Comparison of ENCODE assay signal across 8 cellular contexts in the genomic region with DNA sequence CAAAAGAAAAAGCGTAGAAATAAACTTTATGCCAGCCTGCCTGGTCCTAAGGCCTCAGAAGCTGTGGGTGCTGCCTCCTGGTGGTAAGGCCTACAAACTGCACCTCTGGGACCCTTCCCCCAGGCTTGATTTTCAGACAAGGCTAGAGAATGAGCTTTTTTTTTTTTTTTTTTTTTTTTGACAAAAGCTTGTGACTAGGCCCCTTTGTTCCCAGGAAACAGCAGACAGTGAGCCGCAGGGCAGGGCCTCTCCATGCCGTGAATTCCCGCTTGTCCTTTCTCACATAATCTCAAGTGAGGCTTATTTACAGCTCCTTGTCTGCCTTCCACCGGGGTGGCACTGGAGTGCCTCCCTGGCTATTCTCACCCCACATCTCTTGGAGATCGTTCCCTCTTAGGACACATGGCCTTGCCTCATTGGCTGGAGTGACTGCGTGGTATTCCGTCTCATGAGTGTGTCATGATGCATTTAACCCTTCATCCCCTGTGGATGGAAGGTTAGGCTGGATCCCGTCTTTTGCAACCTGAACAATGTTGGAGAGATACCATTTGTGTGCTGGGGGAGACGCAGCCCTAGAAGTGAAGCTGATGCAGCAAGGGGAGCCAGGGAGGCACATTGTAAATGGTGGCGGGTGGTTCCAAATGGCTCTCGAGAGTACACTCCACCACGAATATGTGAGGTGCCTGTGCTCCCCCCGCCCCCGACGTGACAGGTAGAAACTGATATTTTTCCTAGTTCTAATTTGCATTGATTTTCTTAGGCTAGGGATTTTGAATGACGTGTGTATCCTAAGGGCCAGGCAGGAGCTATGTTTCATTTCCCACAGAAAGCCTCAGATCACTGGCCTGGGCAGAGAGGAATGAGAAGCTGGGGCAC. TPM values are rescaled to one million over a fixed set of nuclear protein-coding genes. Genes with fewer than 3 reads are reported as not detected.
DNase-seq lines count a peak whose midpoint lies in the region; TF ChIP-seq lines count a peak whose summit lies in the region.

No MANE protein-coding gene starts in this region.

- peaks cover 2% of the 10 kb centered on the region for H3K36me3 ChIP-seq in neutrophil

- no peak overlapping the region for H3K4me3 Mint-ChIP-seq in Calu3 (ENCODE audit: low read depth, unreplicated experiment)

- no TSS peak for BruUV-seq in Calu3 (replicated peaks; lab: Mats Ljungman, UMichigan)

- H3K27ac ChIP-seq in HL-60 (replicated peaks) = no peak overlapping the region
- no peak overlapping the region for H3K27ac ChIP-seq in neutrophil

- peaks cover 27% of the 10 kb centered on the region for H3K27me3 Mint-ChIP-seq in Calu3 (ENCODE audit: unreplicated experiment)

- H3K4me3 ChIP-seq in HL-60 (replicated peaks; ENCODE audit: insufficient read depth, low read length) (no peak overlapping the region), foreskin fibroblast (ENCODE audit: low read depth in 1 of 2, low read length in 2 of 2) (no peak overlapping the region), neutrophil (ENCODE audit: low read depth in 1 of 2, low read length in 1 of 2) (no peak overlapping the region)

- H3K27me3 ChIP-seq in HL-60 (ENCODE audit: insufficient read depth, poor library complexity, severe bottlenecking) (no peaks in the 10 kb centered on the region), neutrophil (no peaks in the 10 kb centered on the region)

- H3K9me3 Mint-ChIP-seq in Calu3 (ENCODE audit: low read depth, unreplicated experiment) = no peaks in the 10 kb centered on the region

- H3K4me1 ChIP-seq in neutrophil (ENCODE audit: control insufficient read depth in 1 of 2, insufficient read depth in 1 of 2, low read depth in 1 of 2, low read length in 1 of 2) = no peaks in the 10 kb centered on the region

- H3K27ac Mint-ChIP-seq in Calu3 (ENCODE audit: unreplicated experiment) = no peak overlapping the region

- DNase-seq in Calu3 (peak; percentile 65), HL-60 (ENCODE audit: low read depth in 1 of 2, low spot score in 1 of 2) (peak; percentile 17 to 54), RPMI7951 (ENCODE audit: low read depth) (peak; percentile 60), foreskin fibroblast (peak; percentile 57 to 85), superior temporal gyrus (ENCODE audit: extremely low spot score) (peak; percentile 97), DMS79 (lab: John Stamatoyannopoulos, UW) (no peak)
- DNase-seq in activated effector memory CD4-positive, alpha-beta T cell treated with Interleukin-2 at 50 U/mL for 16 hours = peak; percentile 38

- peaks cover 5% of the 10 kb centered on the region for H3K36me3 Mint-ChIP-seq in Calu3 (ENCODE audit: insufficient read depth, unreplicated experiment)

- H3K4me1 Mint-ChIP-seq in Calu3 (ENCODE audit: low read depth, unreplicated experiment) = no peaks in the 10 kb centered on the region

- intact Hi-C loops in Calu3 (cut with micrococcal nuclease; ENCODE audit: unreplicated experiment) = loop anchor here (5.0 kb wide), 2 partner anchors 41 to 201 kb away; no protein-coding TSS in a partner anchor

- CTCF ChIA-PET in Calu3 (lab: Charles Lee) = interaction anchor here (0.7 to 1.5 kb wide), 4 partner anchors 49 to 220 kb away, joined by 3 to 9 read pairs (median 4); no protein-coding TSS in a partner anchor

- H3K9me3 ChIP-seq in neutrophil = no peaks in the 10 kb centered on the region

- TF ChIP-seq CTCF in Calu3 (IDR thresholded peaks at IDR 0.05; ENCODE audit: unreplicated experiment) (peak; percentile 45), HL-60 (IDR thresholded peaks at IDR 0.05; ENCODE audit: insufficient read depth, low read length) (peak; percentile 83), foreskin fibroblast (IDR thresholded peaks at IDR 0.05; ENCODE audit: low read depth, low read length) (peak; percentile 95), neutrophil (IDR thresholded peaks at IDR 0.05) (peak; percentile 72)

RNA-seq across cellular contexts. Expression of a gene that starts 49.6 kb away (rescaled TPM):
- total RNA-seq in Calu3 (2022) = 147 and 150 TPM in 2 replicates
- total RNA-seq in RPMI7951 (2014; rRNA removed; shearing (Covaris generic)) = 133 and 152 TPM in 2 replicates

Comparison
In these comparisons a context has a peak if more than half of its experiments do, and no peak if none do; other contexts are left out.
1. CTCF ChIP-seq: peak in every context shown above with its lines; median percentile 95 in foreskin fibroblast; 83 in HL-60; 72 in neutrophil; 45 in Calu3.